In the genomic region with DNA sequence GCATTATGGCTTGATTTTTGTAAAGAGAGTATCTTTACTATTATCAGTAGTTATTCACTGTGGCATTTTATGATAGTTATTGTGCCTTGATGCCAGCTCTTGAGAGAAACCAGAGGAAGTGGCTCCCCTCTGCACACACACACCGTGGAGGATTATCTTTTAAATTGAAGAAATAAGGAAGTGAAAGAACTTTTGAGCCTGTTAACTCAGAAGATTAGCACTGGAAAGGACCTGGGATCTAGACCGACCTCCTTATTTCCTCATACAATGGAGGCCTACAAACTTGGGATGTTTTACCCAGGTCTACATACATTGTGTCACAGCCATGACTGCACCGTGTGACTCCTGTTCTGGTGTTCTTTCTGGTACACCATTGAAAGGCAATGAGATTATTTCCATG, we compare ENCODE assay signal across 11 cellular contexts. TPM values are rescaled to one million over a fixed set of nuclear protein-coding genes. Genes with fewer than 3 reads are reported as not detected.
DNase-seq lines count a peak whose midpoint lies in the region; ATAC-seq lines count a peak whose summit lies in the region.
"Had no signal": no experiment of that assay in that cellular context is flagged by ENCODE, and none has a peak within 500 bp of the region (broad histone marks: within the 10 kb centered on the region; RNA-seq: fewer than 3 reads in every experiment).

No MANE protein-coding gene starts in this region.

- DNase-seq in activated T-cell treated with anti-CD3 and anti-CD28 coated beads, Interleukin-2, amount 50 U/mL, for 24 hours = no peak
- DNase-seq in activated T-cell treated with anti-CD3 and anti-CD28 coated beads, Interleukin-2, amount 50 U/mL, for 48 hours = no peak
- no peak for DNase-seq in T-cell
- no peak for DNase-seq in NCI-H2081 treated with DMSO at 0.1 percent for 48 hours (lab: John Stamatoyannopoulos, UW)
- no peak for DNase-seq in 8988T
- no peak for DNase-seq in DMS153 treated with DMSO at 0.1 percent for 48 hours (lab: John Stamatoyannopoulos, UW; ENCODE audit: unreplicated experiment)
- DNase-seq: amygdala, NCI-H2029, substantia nigra had no signal

- H3K4me3 Mint-ChIP-seq in activated T-cell treated with anti-CD3 and anti-CD28 coated beads, Interleukin-2, amount 50 U/mL, for 24 hours = peak overlapping the region; percentile 62
- peak overlapping the region; percentile 32 to 63 (median 49) for H3K4me3 Mint-ChIP-seq in T-cell
- H3K4me3 Mint-ChIP-seq in stimulated activated memory B cell treated with anti-CD40 and anti-IgM and Interleukin-4, amounts not matched to agents 10 μg/mL and 1 μg/mL and 100 μg/mL, for 72 hours = no peak overlapping the region

- CTCF ChIA-PET in T-cell (lab: Charles Lee) = interaction anchor here in 1 of 2 donors (1.1 to 1.4 kb wide), 2 partner anchors 38 to 189 kb away, joined by 3 to 4 read pairs; no protein-coding TSS in a partner anchor

- no peaks in the 10 kb centered on the region for H3K27me3 Mint-ChIP-seq in activated T-cell treated with anti-CD3 and anti-CD28 coated beads, Interleukin-2, amount 50 U/mL, for 24 hours
- no peaks in the 10 kb centered on the region for H3K27me3 Mint-ChIP-seq in T-cell
- H3K27me3 Mint-ChIP-seq in stimulated activated memory B cell treated with anti-CD40 and anti-IgM and Interleukin-4, amounts not matched to agents 10 μg/mL and 1 μg/mL and 100 μg/mL, for 72 hours = no peaks in the 10 kb centered on the region

- H3K27ac Mint-ChIP-seq in activated T-cell treated with anti-CD3 and anti-CD28 coated beads, Interleukin-2, amount 50 U/mL, for 24 hours = peak overlapping the region; percentile 91
- H3K27ac Mint-ChIP-seq in T-cell = peak overlapping the region; percentile 89 to 91
- peak overlapping the region; percentile 62 for H3K27ac Mint-ChIP-seq in stimulated activated memory B cell treated with anti-CD40 and anti-IgM and Interleukin-4, amounts not matched to agents 10 μg/mL and 1 μg/mL and 100 μg/mL, for 72 hours

- ATAC-seq in HG03139 (IDR thresholded peaks at IDR 0.05; ENCODE audit: unreplicated experiment) = peak; percentile 56
- peak; percentile 18 to 53 (median 33) for ATAC-seq in T-cell (replicated peaks in 1 of 4)
- peak; percentile 74 for ATAC-seq in stimulated activated memory B cell treated with anti-CD40 and anti-IgM and Interleukin-4, amounts not matched to agents 10 μg/mL and 1 μg/mL and 100 μg/mL, for 72 hours

- H3K9me3 Mint-ChIP-seq in activated T-cell treated with anti-CD3 and anti-CD28 coated beads, Interleukin-2, amount 50 U/mL, for 24 hours = no peaks in the 10 kb centered on the region
- no peaks in the 10 kb centered on the region for H3K9me3 Mint-ChIP-seq in T-cell
- no peaks in the 10 kb centered on the region for H3K9me3 Mint-ChIP-seq in stimulated activated memory B cell treated with anti-CD40 and anti-IgM and Interleukin-4, amounts not matched to agents 10 μg/mL and 1 μg/mL and 100 μg/mL, for 72 hours

- POLR2A ChIA-PET in T-cell (lab: Charles Lee) = interaction anchor here in 1 of 2 donors (0.8 to 1.9 kb wide), 3 partner anchors 38 to 824 kb away, joined by 4 to 7 read pairs (median 6); a partner anchor contains a TSS

- H3K36me3 Mint-ChIP-seq in activated T-cell treated with anti-CD3 and anti-CD28 coated beads, Interleukin-2, amount 50 U/mL, for 24 hours (ENCODE audit: low read depth) = peaks cover 90% of the 10 kb centered on the region
- peaks cover 67% of the 10 kb centered on the region for H3K36me3 Mint-ChIP-seq in T-cell
- peaks cover 70% of the 10 kb centered on the region for H3K36me3 Mint-ChIP-seq in stimulated activated memory B cell treated with anti-CD40 and anti-IgM and Interleukin-4, amounts not matched to agents 10 μg/mL and 1 μg/mL and 100 μg/mL, for 72 hours

- H3K4me1 Mint-ChIP-seq in activated T-cell treated with anti-CD3 and anti-CD28 coated beads, Interleukin-2, amount 50 U/mL, for 24 hours (ENCODE audit: low read depth) = peaks cover 91% of the 10 kb centered on the region
- H3K4me1 Mint-ChIP-seq in T-cell = peaks cover 87 to 89% (median 87%) of the 10 kb centered on the region in 3 donors
- H3K4me1 Mint-ChIP-seq in stimulated activated memory B cell treated with anti-CD40 and anti-IgM and Interleukin-4, amounts not matched to agents 10 μg/mL and 1 μg/mL and 100 μg/mL, for 72 hours = peaks cover 60% of the 10 kb centered on the region

RNA-seq across cellular contexts. Expression of a gene that starts 40.5 kb away (rescaled TPM):
- total RNA-seq in T-cell = 100 to 1,000 TPM; 125 to 137 (median 131) TPM
